1 cellular context compared by ENCODE assay signal in genomic region chr11:62839050-62840015, GRCh38.
A peak's percentile ranks its signal among the peaks of the same experiment; 100 is the strongest.
TF ChIP-seq lines count a peak whose summit lies in the region.

WDR74 (minus strand) TSS chr11:62839590; CDS start chr11:62839570, 20 bp downstream.

TF ChIP-seq in K562, 482 proteins besides CTCF, POLR2A, EP300 and RAD21 (continued from another document):
- TF ChIP-seq E2F1 (CRISPR knock-in tag; IDR thresholded peaks at IDR 0.05) (peak; percentile 79), POLR2AphosphoS2 (IDR thresholded peaks at IDR 0.05; ENCODE audit: low read length) (peak; percentile 84; the same call in 1 of the 2 replicates), ZBTB8A (IDR thresholded peaks at IDR 0.05; ENCODE audit: partially characterized antibody) (no peak), NRF1 (conservative IDR thresholded peaks at IDR 0.05 in 1 of 2, IDR thresholded peaks at IDR 0.05 in 1 of 2) (peak in 1 of 2 experiments; percentile 59; a peak in 3 of 4 replicates), NCOA6 (IDR thresholded peaks at IDR 0.05) (no peak), ZBTB12 (CRISPR knock-in tag; IDR thresholded peaks at IDR 0.05) (peak; percentile 97), KDM5B (IDR thresholded peaks at IDR 0.05; ENCODE audit: insufficient replicate concordance, low read depth, low read length) (peak; percentile 88), ZNF184 (CRISPR knock-in tag; IDR thresholded peaks at IDR 0.05) (no peak), ATF7 (IDR thresholded peaks at IDR 0.05) (peak; percentile 72), MTA3 (IDR thresholded peaks at IDR 0.05; ENCODE audit: borderline replicate concordance) (peak; percentile 50; the same call in 1 of the 2 replicates), SAFB2 (IDR thresholded peaks at IDR 0.05; ENCODE audit: borderline replicate concordance, low read depth, low read length, severe bottlenecking) (no peak), FOXM1 (IDR thresholded peaks at IDR 0.05; ENCODE audit: low read depth) (no peak), FOXM1 (CRISPR knock-in tag; IDR thresholded peaks at IDR 0.05; ENCODE audit: low read depth) (peak; percentile 83; the same call in 1 of the 2 replicates), ZNF217 (CRISPR knock-in tag; IDR thresholded peaks at IDR 0.05) (no peak), DNMT1 (IDR thresholded peaks at IDR 0.05) (no peak), TOE1 (IDR thresholded peaks at IDR 0.05; ENCODE audit: borderline replicate concordance) (peak; percentile 36; the same call in 1 of the 2 replicates), TOE1 (CRISPR knock-in tag; IDR thresholded peaks at IDR 0.05; ENCODE audit: borderline replicate concordance, low read depth) (no peak), CHD4 (IDR thresholded peaks at IDR 0.05; ENCODE audit: insufficient read depth, insufficient replicate concordance, low read depth, low read length, poor library complexity, severe bottlenecking) (no peak), HLTF (IDR thresholded peaks at IDR 0.05) (0 out of 2 replicates have a peak, but pooled peaks have one; percentile 14), CREM (IDR thresholded peaks at IDR 0.05; ENCODE audit: low read depth) (peak; percentile 100), HMGN3 (IDR thresholded peaks at IDR 0.05; ENCODE audit: borderline replicate concordance, extremely low read depth, insufficient read length, low read depth, low read length) (peak; percentile 73), ETV6 (IDR thresholded peaks at IDR 0.05; ENCODE audit: borderline replicate concordance in 1 of 2, low read depth in 2 of 2, low read length in 1 of 2) (no peak), ETV6 (CRISPR knock-in tag; IDR thresholded peaks at IDR 0.05; ENCODE audit: borderline replicate concordance) (no peak), ZNF146 (CRISPR knock-in tag; IDR thresholded peaks at IDR 0.05; ENCODE audit: unreplicated experiment) (no peak), BHLHE40 (IDR thresholded peaks at IDR 0.05; ENCODE audit: low read length) (peak; percentile 48)
- TF ChIP-seq, protein P1, sequence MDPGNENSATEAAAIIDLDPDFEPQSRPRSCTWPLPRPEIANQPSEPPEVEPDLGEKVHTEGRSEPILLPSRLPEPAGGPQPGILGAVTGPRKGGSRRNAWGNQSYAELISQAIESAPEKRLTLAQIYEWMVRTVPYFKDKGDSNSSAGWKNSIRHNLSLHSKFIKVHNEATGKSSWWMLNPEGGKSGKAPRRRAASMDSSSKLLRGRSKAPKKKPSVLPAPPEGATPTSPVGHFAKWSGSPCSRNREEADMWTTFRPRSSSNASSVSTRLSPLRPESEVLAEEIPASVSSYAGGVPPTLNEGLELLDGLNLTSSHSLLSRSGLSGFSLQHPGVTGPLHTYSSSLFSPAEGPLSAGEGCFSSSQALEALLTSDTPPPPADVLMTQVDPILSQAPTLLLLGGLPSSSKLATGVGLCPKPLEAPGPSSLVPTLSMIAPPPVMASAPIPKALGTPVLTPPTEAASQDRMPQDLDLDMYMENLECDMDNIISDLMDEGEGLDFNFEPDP (CRISPR knock-in tag; IDR thresholded peaks at IDR 0.05) = peak; percentile 59; the same call in 1 of the 2 replicates
- TF ChIP-seq, protein P2, sequence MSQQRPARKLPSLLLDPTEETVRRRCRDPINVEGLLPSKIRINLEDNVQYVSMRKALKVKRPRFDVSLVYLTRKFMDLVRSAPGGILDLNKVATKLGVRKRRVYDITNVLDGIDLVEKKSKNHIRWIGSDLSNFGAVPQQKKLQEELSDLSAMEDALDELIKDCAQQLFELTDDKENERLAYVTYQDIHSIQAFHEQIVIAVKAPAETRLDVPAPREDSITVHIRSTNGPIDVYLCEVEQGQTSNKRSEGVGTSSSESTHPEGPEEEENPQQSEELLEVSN (IDR thresholded peaks at IDR 0.05; ENCODE audit: borderline replicate concordance in 1 of 2, extremely low read depth in 1 of 2, insufficient read depth in 1 of 2, insufficient read length in 1 of 2, low read depth in 1 of 2, low read length in 1 of 2, poor library complexity in 1 of 2, severe bottlenecking in 1 of 2) = peak in 1 of 2 experiments; percentile 73
